Comparison of ENCODE assay signal across 10 cellular contexts in genomic region chr5:139748505-139748826, GRCh38. TPM values are rescaled to one million over a fixed set of nuclear protein-coding genes. Genes with fewer than 3 reads are reported as not detected.
DNase-seq lines count a peak whose midpoint lies in the region; ATAC-seq and TF ChIP-seq lines count a peak whose summit lies in the region.
"Had no signal": no experiment of that assay in that cellular context is flagged by ENCODE, and none has a peak within 500 bp of the region (broad histone marks: within the 10 kb centered on the region; RNA-seq: fewer than 3 reads in every experiment).

No MANE protein-coding gene starts in this region.

- H3K4me3 Mint-ChIP-seq in CD8-positive, alpha-beta T cell, result peak overlapping the region; percentile 95
- H3K4me3 Mint-ChIP-seq in brain (peak overlapping the region; percentile 65 to 84 (median 78)), natural killer cell (peak overlapping the region; percentile 94)

- no peak overlapping the region for H3K27ac Mint-ChIP-seq in CD8-positive, alpha-beta T cell
- H3K27ac Mint-ChIP-seq in brain (peak overlapping the region; percentile 83 to 99 (median 98)), natural killer cell (peak overlapping the region; percentile 94 to 98)
- H3K27ac Mint-ChIP-seq: activated CD4-positive, alpha-beta memory T cell treated with anti-CD3 and anti-CD28 coated beads for 36 hours had no signal

- POLR2A ChIA-PET in CD8-positive, alpha-beta T cell (lab: Charles Lee), result interaction anchor here (1.4 to 1.8 kb wide), 2 partner anchors 17 to 111 kb away, joined by 4 to 6 read pairs; no protein-coding TSS in a partner anchor

- intact Hi-C loops in CD8-positive, alpha-beta T cell (cut with DNase I, micrococcal nuclease), result loop anchor here (5.0 kb wide), 1 partner anchor 111 kb away; no protein-coding TSS in a partner anchor
- intact Hi-C loops in natural killer cell (cut with micrococcal nuclease) (loop anchor here (10.0 kb wide), 1 partner anchor 54 kb away; no protein-coding TSS in a partner anchor), posterior vena cava (cut with DNase I) (loop anchor here in 1 of 2 donors (5.0 kb wide), 1 partner anchor 96 kb away; no protein-coding TSS in a partner anchor)

- CTCF ChIA-PET in CD8-positive, alpha-beta T cell (lab: Charles Lee), result interaction anchor here (1.7 to 8.1 kb wide), 2 partner anchors 9 to 18 kb away, joined by 3 to 37 read pairs; no protein-coding TSS in a partner anchor

- no peak overlapping the region for H3K27ac ChIP-seq in CD8-positive, alpha-beta T cell (ENCODE audit: low read depth, low read length)
- H3K27ac ChIP-seq in HUES48 (ENCODE audit: low read depth, low read length), result no peak overlapping the region

- H3K36me3 ChIP-seq in CD8-positive, alpha-beta T cell (ENCODE audit: insufficient read depth, low read length), result no peaks in the 10 kb centered on the region
- H3K36me3 ChIP-seq in HUES48 (ENCODE audit: control insufficient read depth, insufficient read depth, low read length), result no peaks in the 10 kb centered on the region

- no peak overlapping the region for H3K9ac ChIP-seq in HUES48 (ENCODE audit: low read depth, low read length)

- H3K27me3 ChIP-seq in CD8-positive, alpha-beta T cell (ENCODE audit: insufficient read depth, low read length), result no peaks in the 10 kb centered on the region
- peaks cover 88% of the 10 kb centered on the region for H3K27me3 ChIP-seq in HUES48 (ENCODE audit: control insufficient read depth, insufficient read depth, low read length)

- H3K4me1 ChIP-seq in CD8-positive, alpha-beta T cell (ENCODE audit: insufficient read depth, low read length), result peaks cover 20% of the 10 kb centered on the region
- H3K4me1 ChIP-seq in HUES48 (ENCODE audit: control insufficient read depth, insufficient read depth, low read length), result peaks cover 39% of the 10 kb centered on the region

- H3K4me1 Mint-ChIP-seq in CD8-positive, alpha-beta T cell (ENCODE audit: low read depth), result peaks cover 19% of the 10 kb centered on the region
- H3K4me1 Mint-ChIP-seq in brain, result peaks cover 83% of the 10 kb centered on the region
- H3K4me1 Mint-ChIP-seq in natural killer cell, result peaks cover 38 to 54% of the 10 kb centered on the region in 2 donors

- no peak overlapping the region for H3K4me3 ChIP-seq in CD8-positive, alpha-beta T cell (ENCODE audit: low read depth, low read length)
- peak overlapping the region; percentile 58 for H3K4me3 ChIP-seq in HUES48 (ENCODE audit: low read depth, low read length)

- H3K27me3 Mint-ChIP-seq in CD8-positive, alpha-beta T cell (ENCODE audit: low read depth), result peaks cover 10% of the 10 kb centered on the region
- peaks cover 8% of the 10 kb centered on the region for H3K27me3 Mint-ChIP-seq in brain
- H3K27me3 Mint-ChIP-seq in natural killer cell (ENCODE audit: low read depth in 2 of 2), result no peaks in the 10 kb centered on the region

- DNase-seq in CD8-positive, alpha-beta T cell, result no peak
- no peak for DNase-seq in natural killer cell
- no peak for DNase-seq in posterior vena cava (ENCODE audit: low spot score)
- no peak for DNase-seq in stimulated activated CD4-positive, alpha-beta T cell treated with anti-CD3 and anti-CD28 coated beads, Interleukin-4, amount 100 ng/mL, for 4 hours
- DNase-seq in anterior cingulate cortex (lab: John Stamatoyannopoulos, UW), result no peak
- DNase-seq in SIG-M5 (lab: John Stamatoyannopoulos, UW), result no peak
- DNase-seq: NCI-H524 had no signal

- H3K36me3 Mint-ChIP-seq in CD8-positive, alpha-beta T cell, result no peaks in the 10 kb centered on the region
- no peaks in the 10 kb centered on the region for H3K36me3 Mint-ChIP-seq in brain
- no peaks in the 10 kb centered on the region for H3K36me3 Mint-ChIP-seq in natural killer cell
- H3K36me3 Mint-ChIP-seq: activated CD4-positive, alpha-beta memory T cell treated with anti-CD3 and anti-CD28 coated beads for 36 hours had no signal

- no peak for ATAC-seq in CD8-positive, alpha-beta T cell
- no peak for ATAC-seq in natural killer cell

- no peak for TF ChIP-seq CTCF in CD8-positive, alpha-beta T cell (IDR thresholded peaks at IDR 0.05)
- TF ChIP-seq CTCF in brain (conservative IDR thresholded peaks at IDR 0.05) (no peak), natural killer cell (IDR thresholded peaks at IDR 0.05) (no peak)

- no peaks in the 10 kb centered on the region for H3K9me3 ChIP-seq in CD8-positive, alpha-beta T cell (ENCODE audit: low read length)
- H3K9me3 ChIP-seq in HUES48 (ENCODE audit: control insufficient read depth, insufficient read depth, low read length), result no peaks in the 10 kb centered on the region

- H3K9me3 Mint-ChIP-seq in CD8-positive, alpha-beta T cell, result no peaks in the 10 kb centered on the region
- H3K9me3 Mint-ChIP-seq in brain (peaks cover 0 to 3% (median 0%) of the 10 kb centered on the region in 5 experiments), natural killer cell (no peaks in the 10 kb centered on the region)
- H3K9me3 Mint-ChIP-seq: activated CD4-positive, alpha-beta memory T cell treated with anti-CD3 and anti-CD28 coated beads for 36 hours had no signal

RNA-seq across cellular contexts. Expression of gene PSD2, which starts 47.1 kb away (rescaled TPM):
- total RNA-seq in CD8-positive, alpha-beta T cell, result under 1 TPM; 0.17 to 0.30 TPM
- polyA plus RNA-seq in brain (ENCODE audit: insufficient read depth, low read depth, low replicate concordance), result 23.1 TPM
- 1 to 10 TPM; 1.3 to 2.5 (median 1.3) TPM for total RNA-seq in natural killer cell
- total RNA-seq in posterior vena cava, result under 1 TPM; 0.14 TPM
- total RNA-seq: activated CD4-positive, alpha-beta memory T cell treated with anti-CD3 and anti-CD28 coated beads for 36 hours had no signal
